In the genomic region with DNA sequence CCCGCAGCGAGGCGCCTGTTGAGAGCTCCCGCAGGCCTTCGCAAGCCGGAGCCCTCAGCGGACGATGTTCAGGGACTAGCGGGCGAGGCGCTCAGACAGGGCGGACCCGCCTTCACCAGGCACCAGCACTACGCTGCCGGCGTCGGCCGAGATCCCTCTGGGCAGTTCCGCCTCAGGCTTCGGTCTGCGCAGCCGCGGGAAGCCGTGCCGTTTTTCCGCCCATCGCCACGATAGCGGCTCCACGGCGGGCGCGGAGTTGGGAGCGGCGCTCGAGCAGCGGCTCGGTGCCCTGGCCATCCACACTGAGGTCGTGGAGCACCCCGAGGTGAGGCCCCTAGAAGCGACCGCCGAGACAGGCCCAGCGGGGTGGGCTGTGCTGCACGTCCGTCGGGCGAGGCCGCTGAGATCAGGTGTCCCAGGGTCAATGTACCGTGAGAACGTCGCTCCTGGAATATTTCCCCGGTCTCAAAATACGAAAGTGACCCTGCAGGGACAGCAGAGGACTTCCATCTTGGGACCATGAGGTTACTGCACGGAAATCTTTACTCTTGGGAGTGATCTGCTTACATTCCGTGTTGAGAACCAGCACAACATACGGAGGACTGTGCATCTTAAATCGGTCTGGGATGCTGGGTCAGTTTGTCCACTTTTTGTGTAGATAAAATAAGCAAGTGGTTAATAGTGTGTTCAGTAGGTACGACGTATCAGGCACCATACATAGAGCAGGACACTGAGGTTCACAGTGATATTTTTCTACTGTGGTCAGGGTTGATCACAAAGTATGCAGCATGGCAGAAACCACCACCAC, we compare ENCODE assay signal across 8 cellular contexts. TPM values are rescaled to one million over a fixed set of nuclear protein-coding genes. Genes with fewer than 3 reads are reported as not detected.
DNase-seq lines count a peak whose midpoint lies in the region; ATAC-seq and TF ChIP-seq lines count a peak whose summit lies in the region.

No MANE protein-coding gene starts in this region.

- peak overlapping the region; percentile 80 for H3K4me3 ChIP-seq in fibroblast of mammary gland (ENCODE audit: control insufficient read depth, low read depth, low read length)

- TF ChIP-seq CTCF in fibroblast of mammary gland (conservative IDR thresholded peaks at IDR 0.05; ENCODE audit: control insufficient read depth, insufficient read depth, low read depth, low read length) = no peak

- peaks cover 12% of the 10 kb centered on the region for H3K4me1 Mint-ChIP-seq in activated T-helper 1 cell treated with anti-CD3 and anti-CD28 coated beads, Interleukin-12 subunit alpha, Interleukin-12 subunit beta, Interleukin-2, Interleukin-4 antibody, amounts not matched to agents 30 ng/mL and 10 ng/mL and 1 ng/mL, durations not matched to agents 14 hours and 24 hours and 36 hours (ENCODE audit: low read depth)
- H3K4me1 Mint-ChIP-seq in natural killer cell treated with Interleukin-12 subunit alpha and Interleukin-12 subunit beta and Interleukin-15 and Interleukin-18, amount 100 ng/mL, for 72 hours (ENCODE audit: low read depth in 2 of 2) = peaks cover 13% of the 10 kb centered on the region in 2 donors

- peaks cover 2% of the 10 kb centered on the region for H3K27me3 Mint-ChIP-seq in activated T-helper 1 cell treated with anti-CD3 and anti-CD28 coated beads, Interleukin-12 subunit alpha, Interleukin-12 subunit beta, Interleukin-2, Interleukin-4 antibody, amounts not matched to agents 30 ng/mL and 10 ng/mL and 1 ng/mL, durations not matched to agents 14 hours and 24 hours and 36 hours (ENCODE audit: insufficient read depth)
- no peaks in the 10 kb centered on the region for H3K27me3 Mint-ChIP-seq in natural killer cell treated with Interleukin-12 subunit alpha and Interleukin-12 subunit beta and Interleukin-15 and Interleukin-18, amount 100 ng/mL, for 72 hours

- DNase-seq in DMS 273 treated with DMSO at 0.1 percent for 48 hours (lab: John Stamatoyannopoulos, UW) (peak; percentile 68), HuH-7 (ENCODE audit: low spot score) (peak; percentile 83), fibroblast of mammary gland (ENCODE audit: low read depth) (peak; percentile 83)
- peak; percentile 85 for DNase-seq in activated T-helper 1 cell treated with anti-CD3 and anti-CD28 coated beads, Interleukin-12 subunit alpha, Interleukin-12 subunit beta, Interleukin-2, Interleukin-4 antibody, amounts not matched to agents 30 ng/mL and 10 ng/mL and 1 ng/mL, durations not matched to agents 14 hours and 24 hours and 36 hours (ENCODE audit: low spot score)
- DNase-seq in natural killer cell treated with Interleukin-12 subunit alpha and Interleukin-12 subunit beta and Interleukin-15 and Interleukin-18, amount 100 ng/mL, for 72 hours (ENCODE audit: low spot score) = peak; percentile 95
- peak; percentile 88 for DNase-seq in stimulated activated naive CD4-positive, alpha-beta T cell treated with Interleukin-2 at 50 U/mL for 16 hours (lab: John Stamatoyannopoulos, UW)

- intact Hi-C loops in activated T-helper 1 cell treated with anti-CD3 and anti-CD28 coated beads, Interleukin-12 subunit alpha, Interleukin-12 subunit beta, Interleukin-2, Interleukin-4 antibody, amounts not matched to agents 30 ng/mL and 10 ng/mL and 1 ng/mL, durations not matched to agents 14 hours and 24 hours and 36 hours (cut with micrococcal nuclease) = loop anchor here (1.0 to 5.0 kb wide), 8 partner anchors 13 to 410 kb away; partner anchors contain the start of genes CCDC88A, CFAP36, CLHC1 and MTIF2

- peaks cover 4% of the 10 kb centered on the region for H3K36me3 Mint-ChIP-seq in activated T-helper 1 cell treated with anti-CD3 and anti-CD28 coated beads, Interleukin-12 subunit alpha, Interleukin-12 subunit beta, Interleukin-2, Interleukin-4 antibody, amounts not matched to agents 30 ng/mL and 10 ng/mL and 1 ng/mL, durations not matched to agents 14 hours and 24 hours and 36 hours (ENCODE audit: low read depth)
- H3K36me3 Mint-ChIP-seq in natural killer cell treated with Interleukin-12 subunit alpha and Interleukin-12 subunit beta and Interleukin-15 and Interleukin-18, amount 100 ng/mL, for 72 hours = no peaks in the 10 kb centered on the region

- peak overlapping the region; percentile 93 for H3K27ac Mint-ChIP-seq in activated T-helper 1 cell treated with anti-CD3 and anti-CD28 coated beads, Interleukin-12 subunit alpha, Interleukin-12 subunit beta, Interleukin-2, Interleukin-4 antibody, amounts not matched to agents 30 ng/mL and 10 ng/mL and 1 ng/mL, durations not matched to agents 14 hours and 24 hours and 36 hours
- H3K27ac Mint-ChIP-seq in natural killer cell treated with Interleukin-12 subunit alpha and Interleukin-12 subunit beta and Interleukin-15 and Interleukin-18, amount 100 ng/mL, for 72 hours = peak overlapping the region; percentile 85 to 96

- no peaks in the 10 kb centered on the region for H3K9me3 Mint-ChIP-seq in activated T-helper 1 cell treated with anti-CD3 and anti-CD28 coated beads, Interleukin-12 subunit alpha, Interleukin-12 subunit beta, Interleukin-2, Interleukin-4 antibody, amounts not matched to agents 30 ng/mL and 10 ng/mL and 1 ng/mL, durations not matched to agents 14 hours and 24 hours and 36 hours
- H3K9me3 Mint-ChIP-seq in natural killer cell treated with Interleukin-12 subunit alpha and Interleukin-12 subunit beta and Interleukin-15 and Interleukin-18, amount 100 ng/mL, for 72 hours = no peaks in the 10 kb centered on the region

- peak overlapping the region; percentile 89 for H3K4me3 Mint-ChIP-seq in activated T-helper 1 cell treated with anti-CD3 and anti-CD28 coated beads, Interleukin-12 subunit alpha, Interleukin-12 subunit beta, Interleukin-2, Interleukin-4 antibody, amounts not matched to agents 30 ng/mL and 10 ng/mL and 1 ng/mL, durations not matched to agents 14 hours and 24 hours and 36 hours
- peak overlapping the region; percentile 96 for H3K4me3 Mint-ChIP-seq in natural killer cell treated with Interleukin-12 subunit alpha and Interleukin-12 subunit beta and Interleukin-15 and Interleukin-18, amount 100 ng/mL, for 72 hours

- ATAC-seq in GM21526 (IDR thresholded peaks at IDR 0.05; ENCODE audit: low FRiP score, unreplicated experiment) = peak; percentile 100
- peak; percentile 100 for ATAC-seq in natural killer cell treated with Interleukin-12 subunit alpha and Interleukin-12 subunit beta and Interleukin-15 and Interleukin-18, amount 100 ng/mL, for 72 hours

TF ChIP-seq in PFSK-1, 5 proteins besides CTCF, POLR2A, EP300 and RAD21:
- TF ChIP-seq TAF1 (IDR thresholded peaks at IDR 0.05; ENCODE audit: borderline replicate concordance, insufficient read depth, low read length) = 0 out of 2 replicates have a peak, but pooled peaks have one; percentile 19
- no peak for TF ChIP-seq SIN3A (IDR thresholded peaks at IDR 0.05; ENCODE audit: borderline replicate concordance, insufficient read depth, low read length)
- TF ChIP-seq FOXP2 (optimal IDR thresholded peaks at IDR 0.05; ENCODE audit: borderline replicate concordance, extremely low read depth, extremely low read length, insufficient read depth) = peak; percentile 65
- peak; percentile 76; the same call in 1 of the 2 replicates for TF ChIP-seq POLR2AphosphoS5 (IDR thresholded peaks at IDR 0.05; ENCODE audit: low read depth, low read length)
TF ChIP-seq in PFSK-1: peak in this region for 3.

RNA-seq across cellular contexts. Expression of gene MTIF2, which starts 13.3 kb away (rescaled TPM):
- polyA plus RNA-seq in PFSK-1 (2012; ENCODE audit: insufficient read length, low read depth) = 29.8 TPM
- total RNA-seq in activated T-helper 1 cell treated with anti-CD3 and anti-CD28 coated beads, Interleukin-12 subunit alpha, Interleukin-12 subunit beta, Interleukin-2, Interleukin-4 antibody, amounts not matched to agents 30 ng/mL and 10 ng/mL and 1 ng/mL, durations not matched to agents 14 hours and 24 hours and 36 hours = 42.3 and 44.1 TPM in 2 replicates
- 10 to 100 TPM; 33.9 to 39.4 TPM for total RNA-seq in natural killer cell treated with Interleukin-12 subunit alpha and Interleukin-12 subunit beta and Interleukin-15 and Interleukin-18, amount 100 ng/mL, for 72 hours

RNA-seq across cellular contexts. Expression of gene RPS27A, which starts 49.8 kb away (rescaled TPM):
- 938 TPM for polyA plus RNA-seq in PFSK-1 (2012; ENCODE audit: insufficient read length, low read depth)
- total RNA-seq in activated T-helper 1 cell treated with anti-CD3 and anti-CD28 coated beads, Interleukin-12 subunit alpha, Interleukin-12 subunit beta, Interleukin-2, Interleukin-4 antibody, amounts not matched to agents 30 ng/mL and 10 ng/mL and 1 ng/mL, durations not matched to agents 14 hours and 24 hours and 36 hours = 949 and 953 TPM in 2 replicates
- 100 to 1,000 TPM; 746 to 804 TPM for total RNA-seq in natural killer cell treated with Interleukin-12 subunit alpha and Interleukin-12 subunit beta and Interleukin-15 and Interleukin-18, amount 100 ng/mL, for 72 hours

RNA-seq across cellular contexts. Expression of gene CLHC1, which starts 50.2 kb away (rescaled TPM):
- 4.3 TPM for polyA plus RNA-seq in PFSK-1 (2012; ENCODE audit: insufficient read length, low read depth)
- total RNA-seq in activated T-helper 1 cell treated with anti-CD3 and anti-CD28 coated beads, Interleukin-12 subunit alpha, Interleukin-12 subunit beta, Interleukin-2, Interleukin-4 antibody, amounts not matched to agents 30 ng/mL and 10 ng/mL and 1 ng/mL, durations not matched to agents 14 hours and 24 hours and 36 hours = 9.0 and 12.3 TPM in 2 replicates
- 10 to 100 TPM in 1 of 2 donors, 1 to 10 TPM in 1; 9.7 to 13.1 TPM for total RNA-seq in natural killer cell treated with Interleukin-12 subunit alpha and Interleukin-12 subunit beta and Interleukin-15 and Interleukin-18, amount 100 ng/mL, for 72 hours

Comparison
In these comparisons a context has a peak if more than half of its experiments do, and no peak if none do; other contexts are left out.
1. Peak in every context shown above with its lines: DNase-seq, ATAC-seq and H3K4me3 ChIP-seq.